Comparison of ENCODE assay signal across 11 cellular contexts in genomic region chr3:188469228-188469885, GRCh38.
DNase-seq lines count a peak whose midpoint lies in the region; ATAC-seq and TF ChIP-seq lines count a peak whose summit lies in the region.
"Had no signal": no experiment of that assay in that cellular context is flagged by ENCODE, and none has a peak within 500 bp of the region (broad histone marks: within the 10 kb centered on the region; RNA-seq: fewer than 3 reads in every experiment).

No MANE protein-coding gene starts in this region.

- H3K36me3 ChIP-seq in spleen = no peaks in the 10 kb centered on the region

- H3K27ac ChIP-seq in spleen = peak overlapping the region in 5 of 8 donors; percentile 1 to 68 (median 52)

- no peak overlapping the region for H3K4me3 ChIP-seq in choroid plexus epithelial cell (ENCODE audit: low read depth, low read length)
- H3K4me3 ChIP-seq in spleen = no peak overlapping the region

- H3K4me1 ChIP-seq in spleen = peaks cover 0 to 21% (median 7%) of the 10 kb centered on the region in 6 donors

- no peak for TF ChIP-seq CTCF in choroid plexus epithelial cell (conservative IDR thresholded peaks at IDR 0.05; ENCODE audit: low read depth, low read length)
- TF ChIP-seq CTCF in spleen (IDR thresholded peaks at IDR 0.05 in 8 of 11, conservative IDR thresholded peaks at IDR 0.05 in 3 of 11) = no peak

- intact Hi-C loops in spleen (cut with DNase I; ENCODE audit: low total_unique reads) = no loop called here

- WGBS in spleen, 5 donors = 72 to 85% (median 81%) methylated on average over 10 of the region's 10 CpGs

- H3K9me3 ChIP-seq in spleen = no peaks in the 10 kb centered on the region

- no peaks in the 10 kb centered on the region for H3K27me3 ChIP-seq in spleen (replicated peaks in 1 of 7)

- DNase-seq in H4 (ENCODE audit: low spot score) (peak; percentile 97), choroid plexus epithelial cell (ENCODE audit: low read depth) (peak; percentile 91), kidney glomerular epithelial cell (lab: John Stamatoyannopoulos, UW) (peak; percentile 47), spleen (no peak), cortex of kidney (lab: John Stamatoyannopoulos, UW) (no peak), glomerular visceral epithelial cell (ENCODE audit: extremely low spot score) (no peak)
- DNase-seq: activated CD8-positive, alpha-beta T cell treated with anti-CD3 and anti-CD28 coated beads for 36 hours; NK-92 treated with Interleukin-12 subunit alpha and Interleukin-12 subunit beta, amount 100 ng/mL, for 24 hours; T-helper 17 cell had no signal

- TF ChIP-seq POLR2A in spleen (IDR thresholded peaks at IDR 0.05) = no peak

- no peak for ATAC-seq in GM18868 (IDR thresholded peaks at IDR 0.05; ENCODE audit: unreplicated experiment)
- no peak for ATAC-seq in HG03520 (IDR thresholded peaks at IDR 0.05; ENCODE audit: unreplicated experiment)
- ATAC-seq: activated CD8-positive, alpha-beta T cell treated with anti-CD3 and anti-CD28 coated beads for 36 hours; T-helper 17 cell had no signal

Comparison
In these comparisons a context has a peak if more than half of its experiments do, and no peak if none do; other contexts are left out.
1. DNase-seq: peak in H4 (single experiment), choroid plexus epithelial cell (single experiment) and kidney glomerular epithelial cell (single experiment); none in spleen (single experiment), cortex of kidney (single experiment) and glomerular visceral epithelial cell (single experiment).